Comparison of ENCODE assay signal across 8 cellular contexts in the genomic region with DNA sequence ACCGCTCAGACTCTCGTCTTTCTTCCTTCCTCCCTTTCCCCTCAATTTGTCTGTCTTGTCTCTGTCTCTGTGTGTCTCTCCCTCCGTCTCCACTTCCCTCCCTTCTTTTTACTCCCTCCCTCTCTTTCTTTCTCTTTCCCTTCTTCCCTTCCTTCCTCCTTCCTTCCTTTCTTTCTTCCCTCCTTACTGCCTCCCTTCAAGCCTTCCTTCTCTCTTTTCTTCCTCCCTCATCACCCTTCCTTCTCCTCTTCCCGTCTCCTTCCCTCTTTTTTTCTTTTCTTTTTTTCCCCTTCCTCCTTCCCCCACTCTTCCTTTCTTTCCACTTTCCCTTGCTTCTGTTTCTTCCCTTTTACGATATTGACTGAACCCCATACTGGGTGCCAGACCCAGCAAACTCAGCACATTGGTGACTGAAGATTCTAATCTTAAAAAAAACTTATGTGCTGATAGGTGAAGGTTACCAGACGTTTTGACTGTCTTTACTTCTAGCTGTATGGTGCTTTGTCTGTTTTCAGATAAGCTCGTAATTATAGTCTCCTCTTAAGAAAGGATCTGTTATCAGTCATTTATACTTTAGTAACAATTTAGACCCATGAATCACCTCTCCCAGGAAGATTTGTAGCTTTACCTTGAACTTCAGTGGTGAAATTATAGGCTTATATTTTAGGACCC. TPM values are rescaled to one million over a fixed set of nuclear protein-coding genes. Genes with fewer than 3 reads are reported as not detected.
DNase-seq lines count a peak whose midpoint lies in the region; ATAC-seq, FAIRE-seq and TF ChIP-seq lines count a peak whose summit lies in the region.

No MANE protein-coding gene starts in this region.

- H3K27ac ChIP-seq in keratinocyte (ENCODE audit: control insufficient read depth, insufficient read depth, low read length) (no peak overlapping the region), tibial artery (peak overlapping the region; percentile 76 to 87)

- no peak for DNase-seq in activated T-cell treated with anti-CD3 and anti-CD28 coated beads, Interleukin-2, amount 50 U/mL, for 4 hours
- DNase-seq in activated T-cell treated with anti-CD3 and anti-CD28 coated beads for 4 hours = no peak
- DNase-seq in keratinocyte (ENCODE audit: low read depth, low spot score) = no peak
- no peak for DNase-seq in tibial artery
- no peak for DNase-seq in D341Med (ENCODE audit: low spot score)
- no peak for DNase-seq in G401 (ENCODE audit: low spot score)

- H3K4me3 ChIP-seq in WI38 (ENCODE audit: low read depth, low read length) (peak overlapping the region; percentile 55), keratinocyte (ENCODE audit: control insufficient read depth in 2 of 3, extremely low read depth in 1 of 3, insufficient read depth in 2 of 3, low read depth in 1 of 3, low read length in 3 of 3) (peak overlapping the region in 1 of 3 experiments; percentile 47), tibial artery (peak overlapping the region; percentile 87 to 97)

- no peak for ATAC-seq in activated T-cell treated with anti-CD3 and anti-CD28 coated beads, Interleukin-2, amount 50 U/mL, for 4 hours
- no peak for ATAC-seq in GM21423 (IDR thresholded peaks at IDR 0.05; ENCODE audit: unreplicated experiment)

- no peaks in the 10 kb centered on the region for H3K9me3 ChIP-seq in keratinocyte (ENCODE audit: control insufficient read depth, low read depth, low read length)
- no peaks in the 10 kb centered on the region for H3K9me3 ChIP-seq in tibial artery

- no peaks in the 10 kb centered on the region for H3K9me3 Mint-ChIP-seq in activated T-cell treated with anti-CD3 and anti-CD28 coated beads, Interleukin-2, amount 50 U/mL, for 4 hours

- H3K4me1 Mint-ChIP-seq in activated T-cell treated with anti-CD3 and anti-CD28 coated beads, Interleukin-2, amount 50 U/mL, for 4 hours (ENCODE audit: low read depth) = peaks cover 48% of the 10 kb centered on the region

- no peaks in the 10 kb centered on the region for H4K20me1 ChIP-seq in keratinocyte (ENCODE audit: control insufficient read depth, extremely low read depth, insufficient read depth, low read length)

- peak overlapping the region; percentile 57 for H3K4me2 ChIP-seq in keratinocyte (ENCODE audit: control insufficient read depth, extremely low read depth, insufficient read depth, low read depth, low read length)

- peak overlapping the region; percentile 96 for H2AFZ ChIP-seq in keratinocyte (ENCODE audit: control insufficient read depth, low read length)

- no peak for TF ChIP-seq CTCF in WI38 (IDR thresholded peaks at IDR 0.05; ENCODE audit: low read depth, low read length)
- no peak for TF ChIP-seq CTCF in keratinocyte (optimal IDR thresholded peaks at IDR 0.05 in 1 of 3, IDR thresholded peaks at IDR 0.05 in 1 of 3, conservative IDR thresholded peaks at IDR 0.05 in 1 of 3; ENCODE audit: extremely low read depth in 1 of 3, insufficient read depth in 2 of 3, low read length in 3 of 3)
- TF ChIP-seq CTCF in tibial artery (IDR thresholded peaks at IDR 0.05) = no peak

- no peak for FAIRE-seq in keratinocyte (lab: Jason Lieb, UNC)

- H3K4me1 ChIP-seq in keratinocyte (ENCODE audit: control insufficient read depth, extremely low read depth, insufficient read depth, low read length) (peaks cover 11% of the 10 kb centered on the region), tibial artery (peaks cover 0 to 65% (median 44%) of the 10 kb centered on the region in 4 donors)

- no peaks in the 10 kb centered on the region for H3K9me1 ChIP-seq in keratinocyte (ENCODE audit: control insufficient read depth, extremely low read depth, insufficient read depth, low read length)

- H3K4me3 Mint-ChIP-seq in activated T-cell treated with anti-CD3 and anti-CD28 coated beads, Interleukin-2, amount 50 U/mL, for 4 hours = peak overlapping the region; percentile 87

- H3K27me3 ChIP-seq in keratinocyte (ENCODE audit: control insufficient read depth, extremely low read depth, insufficient read depth, low read length) = no peaks in the 10 kb centered on the region
- no peaks in the 10 kb centered on the region for H3K27me3 ChIP-seq in tibial artery

- intact Hi-C loops in tibial artery (cut with DNase I; ENCODE audit: low total_unique reads) = loop anchor here (10.0 kb wide), 1 partner anchor 376 kb away; a partner anchor contains a TSS

- peaks cover 4 to 5% of the 10 kb centered on the region in 2 experiments for H3K36me3 ChIP-seq in keratinocyte (ENCODE audit: control insufficient read depth in 2 of 2, extremely low read depth in 1 of 2, insufficient read depth in 2 of 2, low read length in 2 of 2)
- no peaks in the 10 kb centered on the region for H3K36me3 ChIP-seq in tibial artery

- in situ Hi-C loops in G401 (cut with HindIII; ENCODE audit: low sequenced_read_pairs) = no loop called here

- dilution Hi-C loops in keratinocyte (cut with MboI; ENCODE audit: extremely low pct_ligation_motif_present, low sequenced_read_pairs) = no loop called here

- H3K79me2 ChIP-seq in keratinocyte (ENCODE audit: control insufficient read depth, insufficient read depth, low read length) = peaks cover 35% of the 10 kb centered on the region

- H3K36me3 Mint-ChIP-seq in activated T-cell treated with anti-CD3 and anti-CD28 coated beads, Interleukin-2, amount 50 U/mL, for 4 hours (ENCODE audit: insufficient read depth) = peaks cover 15% of the 10 kb centered on the region

- H3K27me3 Mint-ChIP-seq in activated T-cell treated with anti-CD3 and anti-CD28 coated beads, Interleukin-2, amount 50 U/mL, for 4 hours (ENCODE audit: low read depth) = peaks cover 5% of the 10 kb centered on the region

- H3K9ac ChIP-seq in keratinocyte (ENCODE audit: control insufficient read depth, extremely low read depth, insufficient read depth, low read length) = no peak overlapping the region

RNA-seq across cellular contexts. Expression of a gene that starts 0.5 kb away (rescaled TPM):
- total RNA-seq in activated T-cell treated with anti-CD3 and anti-CD28 coated beads, Interleukin-2, amount 50 U/mL, for 4 hours = 10 to 100 TPM; 87.1 to 91.1 (median 91.0) TPM
- 44.0 to 66.6 TPM (median 47.8 TPM) in 3 replicates for polyA plus RNA-seq in keratinocyte
- polyA plus RNA-seq in keratinocyte (2011; ENCODE audit: low read depth) = 193 TPM
- polyA plus RNA-seq in keratinocyte (2011; cell fraction: cytosol; rRNA removed) = 37.9 and 66.4 TPM in 2 replicates
- polyA plus RNA-seq in keratinocyte (2011; cell fraction: nucleus; rRNA removed) = 37.3 and 43.2 TPM in 2 replicates
- 46.7 and 60.7 TPM in 2 replicates for polyA plus RNA-seq in keratinocyte (2012; ENCODE audit: low replicate concordance)
- polyA minus RNA-seq in keratinocyte = 23.2 to 70.3 TPM (median 29.4 TPM) in 3 replicates
- 18.0 TPM for polyA minus RNA-seq in keratinocyte (2011; cell fraction: cytosol; rRNA and poly(A)+ RNA removed)
- polyA minus RNA-seq in keratinocyte (2011; cell fraction: nucleus; rRNA and poly(A)+ RNA removed) = 14.7 and 30.7 TPM in 2 replicates
- total RNA-seq in G401 (2014; rRNA removed; shearing (Covaris generic)) = 54.5 and 55.5 TPM in 2 replicates
